Comparison of ENCODE assay signal across 19 cellular contexts in the genomic region with DNA sequence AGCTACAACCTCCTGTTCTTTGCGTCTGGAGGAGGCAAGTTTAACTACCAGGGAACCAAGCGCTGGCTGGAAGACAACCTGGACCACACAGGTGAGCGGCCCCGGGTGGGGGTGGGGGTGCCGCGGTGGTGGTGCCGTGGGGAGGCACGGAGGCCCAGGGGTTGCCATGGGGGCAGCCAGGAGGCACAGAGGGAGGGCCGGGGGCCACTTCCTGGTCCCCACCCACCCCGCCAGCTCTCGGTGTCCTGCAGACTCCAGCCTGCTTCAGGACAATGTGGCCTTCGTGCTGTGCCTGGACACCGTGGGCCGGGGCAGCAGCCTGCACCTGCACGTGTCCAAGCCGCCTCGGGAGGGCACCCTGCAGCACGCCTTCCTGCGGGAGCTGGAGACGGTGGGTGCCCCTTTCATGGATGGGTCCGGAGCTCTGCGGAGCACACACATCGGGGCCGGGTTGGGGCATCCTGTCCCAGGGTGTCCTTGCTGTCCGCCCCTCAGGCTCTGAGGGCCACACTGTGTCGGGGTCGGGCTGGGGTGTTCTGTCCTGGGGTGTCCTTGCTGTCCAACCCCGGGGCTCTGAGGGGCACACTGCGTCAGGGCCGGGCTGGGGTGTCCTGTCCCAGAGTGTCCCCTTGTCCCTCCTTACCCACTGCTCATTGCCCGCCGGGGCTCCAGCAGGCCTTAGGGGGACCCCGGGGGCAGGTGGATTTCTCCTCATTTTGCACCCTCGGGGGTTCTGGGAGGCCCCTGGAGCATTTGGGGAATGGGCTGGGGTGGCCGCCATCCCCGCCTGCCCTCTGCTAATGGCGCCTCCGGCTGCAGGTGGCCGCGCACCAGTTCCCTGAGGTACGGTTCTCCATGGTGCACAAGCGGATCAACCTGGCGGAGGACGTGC. TPM values are rescaled to one million over a fixed set of nuclear protein-coding genes. Genes with fewer than 3 reads are reported as not detected.
DNase-seq lines count a peak whose midpoint lies in the region; ATAC-seq, FAIRE-seq and TF ChIP-seq lines count a peak whose summit lies in the region.
"Had no signal": no experiment of that assay in that cellular context is flagged by ENCODE, and none has a peak within 500 bp of the region (broad histone marks: within the 10 kb centered on the region; RNA-seq: fewer than 3 reads in every experiment).

No MANE protein-coding gene starts in this region.

- H3K27ac ChIP-seq in HepG2 (ENCODE audit: extremely low read length, insufficient read depth, low read length) (no peak overlapping the region), right lobe of liver (no peak overlapping the region), K562 (ENCODE audit: extremely low read depth, low read depth, low read length) (no peak overlapping the region), substantia nigra (ENCODE audit: low read depth, low read length, poor library complexity, severe bottlenecking) (no peak overlapping the region)
- H3K27ac ChIP-seq: BLaER1 had no signal

- H3K9ac ChIP-seq in HepG2 (ENCODE audit: insufficient read depth, low read depth, low read length) (no peak overlapping the region), K562 (ENCODE audit: insufficient read depth in 1 of 2, low read depth in 2 of 2, low read length in 2 of 2) (peak overlapping the region in 1 of 2 experiments; percentile 45; a peak in 1 of 4 replicates)
- H3K9ac ChIP-seq: BLaER1 had no signal

- H3K79me2 ChIP-seq in HepG2 (ENCODE audit: insufficient read depth, low read length) (no peaks in the 10 kb centered on the region), K562 (ENCODE audit: control insufficient read depth, insufficient read depth, low read length) (no peaks in the 10 kb centered on the region)

- H2AFZ ChIP-seq in HepG2 (ENCODE audit: low read length) (no peak overlapping the region), K562 (ENCODE audit: low read depth, low read length) (no peak overlapping the region)

- CTCF ChIA-PET in HepG2 (lab: Yijun Ruan, JAX; ENCODE audit: low intra/inter-chr PET ratio, low total read pairs), result no interaction called here
- CTCF ChIA-PET in K562 (lab: Yijun Ruan, JAX; ENCODE audit: low intra/inter-chr PET ratio), result no interaction called here

- TF ChIP-seq RAD21 in HepG2 (CRISPR knock-in tag; IDR thresholded peaks at IDR 0.05) (no peak), K562 (CRISPR knock-in tag; conservative IDR thresholded peaks at IDR 0.05 in 1 of 2, IDR thresholded peaks at IDR 0.05 in 1 of 2) (no peak)

- DNase-seq in HepG2 (ENCODE audit: low spot score) (no peak), right lobe of liver (no peak), K562 (ENCODE audit: extremely low read depth in 1 of 4, low spot score in 3 of 4) (no peak), posterior vena cava (ENCODE audit: low spot score) (peak; percentile 79), G401 (ENCODE audit: low spot score) (no peak), substantia nigra (lab: John Stamatoyannopoulos, UW) (no peak)
- DNase-seq: 8988T; Calu3; CD4-positive, alpha-beta memory T cell; DMS79 treated with DMSO at 0.1 percent for 48 hours had no signal

- H3K4me2 ChIP-seq in HepG2 (ENCODE audit: low read depth, low read length) (no peak overlapping the region), K562 (ENCODE audit: insufficient read depth, low read length) (no peak overlapping the region)
- H3K4me2 ChIP-seq: BLaER1 had no signal

- in situ Hi-C loops in HepG2 (cut with HindIII; ENCODE audit: extremely low pct_ligation_motif_present, low pct_unique_long_range_greater_than_20kb), result no loop called here
- in situ Hi-C loops in K562 (cut with MboI), result no loop called here
- in situ Hi-C loops in G401 (cut with HindIII; ENCODE audit: low sequenced_read_pairs), result no loop called here

- H3K36me3 ChIP-seq in HepG2 (replicated peaks in 1 of 2; ENCODE audit: control insufficient read depth in 1 of 2, insufficient read depth in 2 of 2, low read length in 2 of 2) (peaks cover 5 to 29% of the 10 kb centered on the region in 2 experiments; a peak in 4 of 5 replicates), right lobe of liver (peaks cover 0 to 21% (median 3%) of the 10 kb centered on the region in 4 donors), K562 (ENCODE audit: control insufficient read depth, insufficient read depth, low read length) (peaks cover 86% of the 10 kb centered on the region; the same call in 2 of the 3 replicates)

- TF ChIP-seq POLR2A in HepG2 (IDR thresholded peaks at IDR 0.05; ENCODE audit: insufficient read depth in 1 of 2, low read depth in 2 of 2, low read length in 2 of 2), result no peak
- no peak for TF ChIP-seq POLR2A in right lobe of liver (IDR thresholded peaks at IDR 0.05)
- TF ChIP-seq POLR2A in K562 (conservative IDR thresholded peaks at IDR 0.05), result no peak

- TF ChIP-seq EP300 in HepG2 (IDR thresholded peaks at IDR 0.05; ENCODE audit: low read depth in 2 of 2, low read length in 2 of 2) (no peak), HepG2 (CRISPR knock-in tag; IDR thresholded peaks at IDR 0.05; ENCODE audit: borderline replicate concordance) (no peak), K562 (IDR thresholded peaks at IDR 0.05; ENCODE audit: low read length) (no peak)

- WGBS in HepG2 (ENCODE audit: low lambda C conversion rate), result 96% methylated on average over 16 of the region's 44 CpGs
- WGBS in right lobe of liver (ENCODE audit: insufficient coverage, low coverage, low lambda C conversion rate, missing lambda C conversion rate), result no CpG with 5 or more reads among the region's 44 CpGs
- 98% methylated on average over 26 of the region's 44 CpGs for WGBS in K562 (ENCODE audit: insufficient coverage, low coverage, missing lambda C conversion rate)

- no peaks in the 10 kb centered on the region for H4K20me1 ChIP-seq in HepG2 (ENCODE audit: insufficient read depth, low read length)
- no peaks in the 10 kb centered on the region for H4K20me1 ChIP-seq in K562 (replicated peaks; ENCODE audit: control insufficient read depth, insufficient read depth, low read length)

- TF ChIP-seq CTCF in HepG2 (CRISPR knock-in tag; IDR thresholded peaks at IDR 0.05) (no peak), right lobe of liver (IDR thresholded peaks at IDR 0.05) (no peak), K562 (IDR thresholded peaks at IDR 0.05 in 2 of 3, conservative IDR thresholded peaks at IDR 0.05 in 1 of 3; ENCODE audit: insufficient read depth in 2 of 3, low read depth in 1 of 3, low read length in 3 of 3) (no peak)

- intact Hi-C loops in HepG2 (cut with micrococcal nuclease; ENCODE audit: unreplicated experiment) (no loop called here), right lobe of liver (cut with DNase I) (no loop called here), K562 (cut with micrococcal nuclease) (no loop called here), posterior vena cava (cut with DNase I) (no loop called here)

- FAIRE-seq in HepG2 (lab: Jason Lieb, UNC) (no peak), K562 (lab: Jason Lieb, UNC) (no peak)
- FAIRE-seq: GM12878, H1, HTR-8/SVneo had no signal

- H3K4me1 ChIP-seq in HepG2 (ENCODE audit: insufficient read depth, low read length) (no peaks in the 10 kb centered on the region), right lobe of liver (no peaks in the 10 kb centered on the region), K562 (replicated peaks in 1 of 2; ENCODE audit: control insufficient read depth in 2 of 2, insufficient read depth in 2 of 2, low read length in 2 of 2) (peaks cover 0 to 53% of the 10 kb centered on the region in 2 experiments; a peak in 2 of 5 replicates)
- H3K4me1 ChIP-seq: BLaER1, HAP-1 had no signal

- BruUV-seq in HepG2 (replicated peaks; lab: Mats Ljungman, UMichigan) (no TSS peak), K562 (replicated peaks; lab: Mats Ljungman, UMichigan) (no TSS peak)

- no peak for ATAC-seq in HepG2
- ATAC-seq in right lobe of liver, result no peak
- ATAC-seq in K562, result no peak
- no peak for ATAC-seq in GM21367 (IDR thresholded peaks at IDR 0.05; ENCODE audit: unreplicated experiment)
- ATAC-seq: GM12878 had no signal

- H3K27me3 ChIP-seq in HepG2 (ENCODE audit: control insufficient read depth in 1 of 2, insufficient read depth in 2 of 2, low read length in 2 of 2), result no peaks in the 10 kb centered on the region
- H3K27me3 ChIP-seq in right lobe of liver, result no peaks in the 10 kb centered on the region
- H3K27me3 ChIP-seq in K562 (ENCODE audit: control insufficient read depth in 2 of 2, insufficient read depth in 2 of 2, low read length in 2 of 2), result no peaks in the 10 kb centered on the region
- H3K27me3 ChIP-seq: BLaER1 had no signal

- H3K4me3 ChIP-seq in HepG2 (replicated peaks in 1 of 3; ENCODE audit: insufficient read depth in 1 of 3, low read depth in 2 of 3, low read length in 3 of 3), result no peak overlapping the region
- H3K4me3 ChIP-seq in right lobe of liver, result no peak overlapping the region
- no peak overlapping the region for H3K4me3 ChIP-seq in K562
- H3K4me3 ChIP-seq: BLaER1, GM12878, HAP-1 had no signal

- no peaks in the 10 kb centered on the region for H3K9me3 ChIP-seq in HepG2 (ENCODE audit: low read length)
- H3K9me3 ChIP-seq in right lobe of liver, result no peaks in the 10 kb centered on the region
- no peaks in the 10 kb centered on the region for H3K9me3 ChIP-seq in K562 (replicated peaks; ENCODE audit: control insufficient read depth, insufficient read depth, low read depth, low read length)
- H3K9me3 ChIP-seq: BLaER1, HAP-1 had no signal

- POLR2A ChIA-PET in HepG2 (lab: Yijun Ruan, JAX) (no interaction called here), K562 (lab: Yijun Ruan, JAX) (interaction anchor here (0.6 to 0.7 kb wide), 2 partner anchors 10 to 12 kb away, joined by 3 to 4 read pairs; no protein-coding TSS in a partner anchor)

- H3K9me1 ChIP-seq in K562 (ENCODE audit: control insufficient read depth, insufficient read depth, low read length), result no peaks in the 10 kb centered on the region

RNA-seq across cellular contexts. Expression of a gene that starts 18.3 kb away (rescaled TPM):
- 20.0 and 56.0 TPM in 2 replicates for total RNA-seq in HepG2 (2016; rRNA removed; fragmentation: Illumina TruSeq; extraction: Trizol)
- total RNA-seq in HepG2 (2016; cell fraction: cytosol; rRNA removed; fragmentation: Illumina TruSeq; extraction: Trizol; ENCODE audit: low read depth), result 14.5 and 16.6 TPM in 2 replicates
- 22.2 and 58.2 TPM in 2 replicates for total RNA-seq in HepG2 (2016; cell fraction: insoluble cytoplasmic fraction; rRNA removed; fragmentation: Illumina TruSeq; extraction: Trizol)
- 36.2 and 36.4 TPM in 2 replicates for total RNA-seq in HepG2 (2016; cell fraction: membrane; rRNA removed; fragmentation: Illumina TruSeq; extraction: Trizol)
- total RNA-seq in HepG2 (2016; cell fraction: nucleus; rRNA removed; fragmentation: Illumina TruSeq; extraction: Trizol), result 45.5 and 60.9 TPM in 2 replicates
- polyA plus RNA-seq in HepG2 (2011; rRNA removed), result 42.6 and 55.5 TPM in 2 replicates
- 34.0 and 56.6 TPM in 2 replicates for polyA plus RNA-seq in HepG2 (2011; cell fraction: cytosol; rRNA removed)
- 87.2 and 112 TPM in 2 replicates for polyA plus RNA-seq in HepG2 (2011; cell fraction: nucleus; rRNA removed)
- 29.1 and 45.2 TPM in 2 replicates for polyA plus RNA-seq in HepG2 (2012)
- polyA plus RNA-seq in HepG2 (2016; cell fraction: cytosol; fragmentation: Illumina TruSeq; extraction: Trizol; ENCODE audit: low read depth), result 21.6 and 23.7 TPM in 2 replicates
- polyA plus RNA-seq in HepG2 (2016; cell fraction: insoluble cytoplasmic fraction; fragmentation: Illumina TruSeq; extraction: Trizol; ENCODE audit: low read depth), result 19.8 and 29.4 TPM in 2 replicates
- polyA plus RNA-seq in HepG2 (2016; cell fraction: membrane; fragmentation: Illumina TruSeq; extraction: Trizol; ENCODE audit: low read depth), result 31.3 and 31.9 TPM in 2 replicates
- 109 and 110 TPM in 2 replicates for polyA plus RNA-seq in HepG2 (2016; cell fraction: nucleus; fragmentation: Illumina TruSeq; extraction: Trizol; ENCODE audit: insufficient read depth, low read depth)
- polyA minus RNA-seq in HepG2 (2011; rRNA and poly(A)+ RNA removed; ENCODE audit: low replicate concordance), result 99.1 and 126 TPM in 2 replicates
- polyA minus RNA-seq in HepG2 (2011; cell fraction: cytosol; rRNA and poly(A)+ RNA removed), result 41.8 and 46.2 TPM in 2 replicates
- polyA minus RNA-seq in HepG2 (2011; cell fraction: nucleus; rRNA and poly(A)+ RNA removed), result 16.4 and 18.6 TPM in 2 replicates
- total RNA-seq in right lobe of liver, result 10 to 100 TPM; 32.0 to 59.9 (median 40.4) TPM
- total RNA-seq in K562 (2011; cell fraction: chromatin; rRNA removed; ENCODE audit: low replicate concordance), result 48.8 and 166 TPM in 2 replicates
- total RNA-seq in K562 (2011; cell fraction: nucleolus; rRNA removed), result 171 and 189 TPM in 2 replicates
- 87.3 and 91.6 TPM in 2 replicates for total RNA-seq in K562 (2011; cell fraction: nucleoplasm; rRNA removed)
- 49.3 and 79.1 TPM in 2 replicates for total RNA-seq in K562 (2014; rRNA removed)
- total RNA-seq in K562 (2014; rRNA removed; fragmentation: Illumina TruSeq; extraction: Trizol), result 11.6 and 20.2 TPM in 2 replicates
- total RNA-seq in K562 (2015; rRNA removed; fragmentation: Illumina TruSeq; extraction: Trizol), result 39.7 and 47.4 TPM in 2 replicates
- total RNA-seq in K562 (2021), result 120 and 126 TPM in 2 replicates
- 39.6 and 55.9 TPM in 2 replicates for polyA plus RNA-seq in K562 (2011; rRNA removed)
- 53.3 and 119 TPM in 2 replicates for polyA plus RNA-seq in K562 (2011; cell fraction: cytosol; rRNA removed)
- polyA plus RNA-seq in K562 (2011; cell fraction: nucleus; rRNA removed), result 113 and 190 TPM in 2 replicates
- polyA plus RNA-seq in K562 (2012), result 69.1 and 86.6 TPM in 2 replicates
- polyA plus RNA-seq in K562 (2014; fragmentation: Illumina TruSeq; extraction: Trizol), result 25.6 and 56.1 TPM in 2 replicates
- polyA plus RNA-seq in K562 (2014; fragmentation: Nextera tagmentation; extraction: Ambion mirVana), result 1 to 10 TPM; 3.8 to 5.9 TPM
- polyA plus RNA-seq in K562 (2014; rRNA removed), result 58.0 and 62.8 TPM in 2 replicates
- polyA minus RNA-seq in K562 (2011; rRNA and poly(A)+ RNA removed), result 11.0 and 30.4 TPM in 2 replicates
- 50.3 and 58.3 TPM in 2 replicates for polyA minus RNA-seq in K562 (2011; cell fraction: cytosol; rRNA and poly(A)+ RNA removed)
- 23.9 and 31.8 TPM in 2 replicates for polyA minus RNA-seq in K562 (2011; cell fraction: nucleus; rRNA and poly(A)+ RNA removed)
- total RNA-seq in posterior vena cava, result 10 to 100 TPM; 37.7 to 40.4 TPM
- total RNA-seq in G401 (2014; rRNA removed; shearing (Covaris generic)), result 77.5 and 82.5 TPM in 2 replicates

RNA-seq across cellular contexts. Expression of a gene that starts 20.5 kb away (rescaled TPM):
- total RNA-seq in HepG2 (2016; rRNA removed; fragmentation: Illumina TruSeq; extraction: Trizol) (0.14 and 0.31 TPM in 2 replicates), right lobe of liver (1 to 10 TPM in 1 of 6 experiments, under 1 TPM in 5; 0.07 to 1.6 (median 0.34) TPM), K562 (2014; rRNA removed) (0.05 and 0.73 TPM in 2 replicates), K562 (2014; rRNA removed; fragmentation: Illumina TruSeq; extraction: Trizol) (0.07 and 0.26 TPM in 2 replicates), K562 (2015; rRNA removed; fragmentation: Illumina TruSeq; extraction: Trizol) (0.36 and 0.41 TPM in 2 replicates), K562 (2021) (0.29 and 0.49 TPM in 2 replicates), posterior vena cava (not detected)
- 0.35 TPM in 1 of 2 replicates, not detected in the other for total RNA-seq in HepG2 (2016; cell fraction: cytosol; rRNA removed; fragmentation: Illumina TruSeq; extraction: Trizol; ENCODE audit: low read depth)
- 0.16 and 0.30 TPM in 2 replicates for total RNA-seq in HepG2 (2016; cell fraction: insoluble cytoplasmic fraction; rRNA removed; fragmentation: Illumina TruSeq; extraction: Trizol)
- total RNA-seq in HepG2 (2016; cell fraction: membrane; rRNA removed; fragmentation: Illumina TruSeq; extraction: Trizol), result 0.12 and 0.28 TPM in 2 replicates
- total RNA-seq in HepG2 (2016; cell fraction: nucleus; rRNA removed; fragmentation: Illumina TruSeq; extraction: Trizol), result 0.66 and 0.68 TPM in 2 replicates
- polyA plus RNA-seq in HepG2 (2011; rRNA removed) (0.84 and 0.91 TPM in 2 replicates), K562 (2011; rRNA removed) (0.28 and 0.38 TPM in 2 replicates), K562 (2014; fragmentation: Illumina TruSeq; extraction: Trizol) (0.22 and 0.39 TPM in 2 replicates), K562 (2014; fragmentation: Nextera tagmentation; extraction: Ambion mirVana) (under 1 TPM; 0.01 to 0.07 TPM), K562 (2014; rRNA removed) (0.27 and 0.56 TPM in 2 replicates)
- polyA plus RNA-seq in HepG2 (2011; cell fraction: cytosol; rRNA removed), result 0.23 and 0.43 TPM in 2 replicates
- 3.4 and 3.5 TPM in 2 replicates for polyA plus RNA-seq in HepG2 (2011; cell fraction: nucleus; rRNA removed)
- 2.1 and 2.4 TPM in 2 replicates for polyA plus RNA-seq in HepG2 (2012)
- 0.07 and 0.20 TPM in 2 replicates for polyA plus RNA-seq in HepG2 (2016; cell fraction: cytosol; fragmentation: Illumina TruSeq; extraction: Trizol; ENCODE audit: low read depth)
- polyA plus RNA-seq in HepG2 (2016; cell fraction: insoluble cytoplasmic fraction; fragmentation: Illumina TruSeq; extraction: Trizol; ENCODE audit: low read depth), result 0.19 and 0.47 TPM in 2 replicates
- 0.15 and 0.30 TPM in 2 replicates for polyA plus RNA-seq in HepG2 (2016; cell fraction: membrane; fragmentation: Illumina TruSeq; extraction: Trizol; ENCODE audit: low read depth)
- polyA plus RNA-seq in HepG2 (2016; cell fraction: nucleus; fragmentation: Illumina TruSeq; extraction: Trizol; ENCODE audit: insufficient read depth, low read depth), result 1.6 and 1.9 TPM in 2 replicates
- polyA minus RNA-seq in HepG2 (2011; rRNA and poly(A)+ RNA removed; ENCODE audit: low replicate concordance), result 0.44 and 0.56 TPM in 2 replicates
- 0.40 TPM in 1 of 2 replicates, not detected in the other for polyA minus RNA-seq in HepG2 (2011; cell fraction: cytosol; rRNA and poly(A)+ RNA removed)
- polyA minus RNA-seq in HepG2 (2011; cell fraction: nucleus; rRNA and poly(A)+ RNA removed), result 0.75 and 0.77 TPM in 2 replicates
- 0.18 and 0.69 TPM in 2 replicates for total RNA-seq in K562 (2011; cell fraction: chromatin; rRNA removed; ENCODE audit: low replicate concordance)
- 0.50 and 0.53 TPM in 2 replicates for total RNA-seq in K562 (2011; cell fraction: nucleolus; rRNA removed)
- 0.81 and 0.99 TPM in 2 replicates for total RNA-seq in K562 (2011; cell fraction: nucleoplasm; rRNA removed)
- 0.21 and 0.25 TPM in 2 replicates for polyA plus RNA-seq in K562 (2011; cell fraction: cytosol; rRNA removed)
- polyA plus RNA-seq in K562 (2011; cell fraction: nucleus; rRNA removed), result 1.4 and 2.7 TPM in 2 replicates
- polyA plus RNA-seq in K562 (2012), result 0.52 and 0.54 TPM in 2 replicates
- polyA minus RNA-seq in K562 (2011; rRNA and poly(A)+ RNA removed), result 0.18 and 0.30 TPM in 2 replicates
- not detected in 2 replicates for polyA minus RNA-seq in K562 (2011; cell fraction: cytosol; rRNA and poly(A)+ RNA removed)
- polyA minus RNA-seq in K562 (2011; cell fraction: nucleus; rRNA and poly(A)+ RNA removed), result 0.27 and 0.44 TPM in 2 replicates
- total RNA-seq in G401 (2014; rRNA removed; shearing (Covaris generic)), result 1.5 and 1.7 TPM in 2 replicates
- total RNA-seq: GM12878 had no signal
- polyA plus RNA-seq: AG04450, CD14-positive monocyte had no signal

RNA-seq across cellular contexts. Expression of a gene that starts 25.4 kb away (rescaled TPM):
- total RNA-seq in HepG2 (2016; rRNA removed; fragmentation: Illumina TruSeq; extraction: Trizol) (0.07 TPM in 1 of 2 replicates, not detected in the other), right lobe of liver (1 to 10 TPM in 3 of 6 experiments, under 1 TPM in 3; 0.53 to 2.2 (median 0.97) TPM), K562 (2014; rRNA removed) (not detected in 2 replicates), K562 (2014; rRNA removed; fragmentation: Illumina TruSeq; extraction: Trizol) (not detected in 2 replicates), K562 (2015; rRNA removed; fragmentation: Illumina TruSeq; extraction: Trizol) (not detected in 2 replicates), K562 (2021) (0.18 and 0.27 TPM in 2 replicates), posterior vena cava (1 to 10 TPM; 1.7 to 3.1 TPM)
- total RNA-seq in HepG2 (2016; cell fraction: cytosol; rRNA removed; fragmentation: Illumina TruSeq; extraction: Trizol; ENCODE audit: low read depth), result not detected in 2 replicates
- 0.09 TPM in 1 of 2 replicates, not detected in the other for total RNA-seq in HepG2 (2016; cell fraction: insoluble cytoplasmic fraction; rRNA removed; fragmentation: Illumina TruSeq; extraction: Trizol)
- total RNA-seq in HepG2 (2016; cell fraction: membrane; rRNA removed; fragmentation: Illumina TruSeq; extraction: Trizol), result not detected in 2 replicates
- total RNA-seq in HepG2 (2016; cell fraction: nucleus; rRNA removed; fragmentation: Illumina TruSeq; extraction: Trizol), result not detected in 2 replicates
- polyA plus RNA-seq in HepG2 (2011; rRNA removed) (0.09 and 0.33 TPM in 2 replicates), K562 (2011; rRNA removed) (not detected in 2 replicates), K562 (2014; fragmentation: Illumina TruSeq; extraction: Trizol) (not detected in 2 replicates), K562 (2014; fragmentation: Nextera tagmentation; extraction: Ambion mirVana) (not detected), K562 (2014; rRNA removed) (0.07 TPM in 1 of 2 replicates, not detected in the other)
- polyA plus RNA-seq in HepG2 (2011; cell fraction: cytosol; rRNA removed), result not detected in 2 replicates
- polyA plus RNA-seq in HepG2 (2011; cell fraction: nucleus; rRNA removed), result 1.2 and 1.8 TPM in 2 replicates
- not detected in 2 replicates for polyA plus RNA-seq in HepG2 (2012)
- polyA plus RNA-seq in HepG2 (2016; cell fraction: cytosol; fragmentation: Illumina TruSeq; extraction: Trizol; ENCODE audit: low read depth), result not detected in 2 replicates
- not detected in 2 replicates for polyA plus RNA-seq in HepG2 (2016; cell fraction: insoluble cytoplasmic fraction; fragmentation: Illumina TruSeq; extraction: Trizol; ENCODE audit: low read depth)
- not detected in 2 replicates for polyA plus RNA-seq in HepG2 (2016; cell fraction: membrane; fragmentation: Illumina TruSeq; extraction: Trizol; ENCODE audit: low read depth)
- polyA plus RNA-seq in HepG2 (2016; cell fraction: nucleus; fragmentation: Illumina TruSeq; extraction: Trizol; ENCODE audit: insufficient read depth, low read depth), result 0.29 TPM in 1 of 2 replicates, not detected in the other
- polyA minus RNA-seq in HepG2 (2011; rRNA and poly(A)+ RNA removed; ENCODE audit: low replicate concordance), result 0.19 TPM in 1 of 2 replicates, not detected in the other
- not detected in 2 replicates for polyA minus RNA-seq in HepG2 (2011; cell fraction: cytosol; rRNA and poly(A)+ RNA removed)
- 0.25 TPM in 1 of 2 replicates, not detected in the other for polyA minus RNA-seq in HepG2 (2011; cell fraction: nucleus; rRNA and poly(A)+ RNA removed)
- total RNA-seq in K562 (2011; cell fraction: chromatin; rRNA removed; ENCODE audit: low replicate concordance), result not detected in 2 replicates
- total RNA-seq in K562 (2011; cell fraction: nucleolus; rRNA removed), result not detected in 2 replicates
- not detected in 2 replicates for total RNA-seq in K562 (2011; cell fraction: nucleoplasm; rRNA removed)
- 0.04 TPM in 1 of 2 replicates, not detected in the other for polyA plus RNA-seq in K562 (2011; cell fraction: cytosol; rRNA removed)
- 0.08 and 0.53 TPM in 2 replicates for polyA plus RNA-seq in K562 (2011; cell fraction: nucleus; rRNA removed)
- polyA plus RNA-seq in K562 (2012), result not detected in 2 replicates
- polyA minus RNA-seq in K562 (2011; rRNA and poly(A)+ RNA removed), result not detected in 2 replicates
- not detected in 2 replicates for polyA minus RNA-seq in K562 (2011; cell fraction: cytosol; rRNA and poly(A)+ RNA removed)
- 0.13 TPM in 1 of 2 replicates, not detected in the other for polyA minus RNA-seq in K562 (2011; cell fraction: nucleus; rRNA and poly(A)+ RNA removed)
- not detected in 2 replicates for total RNA-seq in G401 (2014; rRNA removed; shearing (Covaris generic))
- total RNA-seq: A673, Calu3, H1 had no signal
- polyA plus RNA-seq: AG04450, H1 had no signal
